ENCODE assay signal across 1 cellular context in the genomic region with DNA sequence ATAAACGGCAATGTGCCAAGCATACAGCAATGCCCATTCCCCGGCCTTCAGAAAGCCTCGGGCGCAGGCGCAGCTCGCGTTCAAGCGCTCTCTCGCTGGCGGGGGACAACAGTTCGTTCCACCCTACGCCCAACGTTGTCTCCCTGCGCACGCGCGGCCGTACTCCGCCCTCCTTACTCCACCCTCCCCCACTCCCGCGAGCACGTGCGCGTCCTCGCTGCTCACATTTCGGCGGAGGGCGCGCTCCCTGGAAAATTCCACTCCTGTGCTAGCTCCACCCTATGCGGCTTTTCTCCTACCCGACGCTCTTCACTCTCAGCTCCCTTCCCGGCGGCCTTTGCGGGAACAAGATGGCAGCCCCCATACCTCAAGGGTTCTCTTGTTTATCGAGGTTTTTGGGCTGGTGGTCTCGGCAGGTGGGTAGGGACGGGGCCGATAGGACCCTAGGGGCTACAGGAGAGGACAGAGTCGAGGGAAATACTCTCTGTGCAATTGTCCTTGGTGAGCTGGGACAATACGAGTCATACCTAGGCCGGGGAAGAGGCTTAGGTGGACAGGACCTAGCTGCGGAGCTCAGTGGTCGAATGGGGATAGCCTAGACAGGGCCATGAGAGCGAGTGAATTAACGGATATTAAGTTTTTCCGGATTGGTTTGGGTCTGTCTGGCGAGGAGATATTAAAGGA.
TF ChIP-seq lines count a peak whose summit lies in the region.

Gene MRPL45, plus strand, starts transcription at position 335 of the 684 bp plus-strand sequence. Its CDS starts 16 bp downstream, at position 351.

TF ChIP-seq in H1, 55 proteins besides CTCF, POLR2A, EP300 and RAD21:
- TF ChIP-seq SP1 (IDR thresholded peaks at IDR 0.05; ENCODE audit: low read depth, low read length) (peak; percentile 79), NRF1 (IDR thresholded peaks at IDR 0.05; ENCODE audit: low read depth, low read length) (peak; percentile 82), PHF8 (conservative IDR thresholded peaks at IDR 0.05; ENCODE audit: low read depth, low read length) (peak; percentile 59), HDAC2 (IDR thresholded peaks at IDR 0.05; ENCODE audit: borderline replicate concordance in 1 of 2, low read depth in 2 of 2, low read length in 2 of 2) (0 out of 4 replicates have a peak, but pooled peaks of 1 of the 2 experiments have one; percentile 5), YY1 (IDR thresholded peaks at IDR 0.05; ENCODE audit: low read depth, low read length) (peak; percentile 93), TEAD4 (IDR thresholded peaks at IDR 0.05; ENCODE audit: low read depth, low read length) (peak; percentile 34; the same call in 1 of the 2 replicates), TAF1 (IDR thresholded peaks at IDR 0.05; ENCODE audit: low read depth, low read length) (peak; percentile 89), TBP (IDR thresholded peaks at IDR 0.05; ENCODE audit: low read depth, low read length) (peak; percentile 74), POLR2AphosphoS5 (IDR thresholded peaks at IDR 0.05; ENCODE audit: low read depth, low read length) (peak; percentile 73), USF2 (IDR thresholded peaks at IDR 0.05; ENCODE audit: low read length) (peak; percentile 34; the same call in 1 of the 2 replicates), BACH1 (IDR thresholded peaks at IDR 0.05; ENCODE audit: low read length) (peak; percentile 43; the same call in 1 of the 2 replicates), E2F6 (IDR thresholded peaks at IDR 0.05) (peak; percentile 36), KDM5A (IDR thresholded peaks at IDR 0.05; ENCODE audit: low read length) (peak; percentile 83)
- TF ChIP-seq, protein P1, sequence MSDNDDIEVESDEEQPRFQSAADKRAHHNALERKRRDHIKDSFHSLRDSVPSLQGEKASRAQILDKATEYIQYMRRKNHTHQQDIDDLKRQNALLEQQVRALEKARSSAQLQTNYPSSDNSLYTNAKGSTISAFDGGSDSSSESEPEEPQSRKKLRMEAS (IDR thresholded peaks at IDR 0.05), result peak; percentile 94
